In the genomic region with DNA sequence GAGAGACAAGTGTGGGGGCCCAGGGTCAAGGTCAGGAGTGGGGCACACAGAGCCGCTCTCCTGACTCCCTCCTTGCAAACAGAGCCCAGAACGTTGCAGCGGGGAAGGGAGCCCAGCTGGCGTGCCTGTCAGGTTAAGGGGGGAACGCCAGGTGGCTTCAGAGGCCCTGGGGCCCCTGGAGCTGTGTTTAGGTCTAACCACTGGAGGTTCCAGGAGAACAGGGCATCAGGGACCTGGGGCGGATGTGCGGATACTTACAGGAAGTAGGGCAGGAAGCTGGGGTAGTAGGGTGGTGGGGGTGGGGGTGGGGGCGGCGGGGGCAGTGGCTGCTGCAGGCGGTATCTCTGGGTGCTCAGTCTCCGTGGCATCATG, we compare ENCODE assay signal across 13 cellular contexts. TPM values are rescaled to one million over a fixed set of nuclear protein-coding genes. Genes with fewer than 3 reads are reported as not detected.
DNase-seq lines count a peak whose midpoint lies in the region; ATAC-seq and TF ChIP-seq lines count a peak whose summit lies in the region.
"Had no signal": no experiment of that assay in that cellular context is flagged by ENCODE, and none has a peak within 500 bp of the region (broad histone marks: within the 10 kb centered on the region; RNA-seq: fewer than 3 reads in every experiment).

No MANE protein-coding gene starts in this region.

- no peak for TF ChIP-seq POLR2A in body of pancreas (IDR thresholded peaks at IDR 0.05)

- ATAC-seq in naive B cell (ENCODE audit: low read depth in 2 of 2) (peak; percentile 41 to 46), HG03378 (IDR thresholded peaks at IDR 0.05; ENCODE audit: unreplicated experiment) (no peak), body of pancreas (no peak)

- peak overlapping the region; percentile 87 for H3K27ac Mint-ChIP-seq in activated T-cell treated with anti-CD3 and anti-CD28 coated beads, Interleukin-2, amount 50 U/mL, for 24 hours
- peak overlapping the region; percentile 65 to 98 (median 90) for H3K27ac Mint-ChIP-seq in naive B cell
- H3K27ac Mint-ChIP-seq: nephron had no signal

- H3K27me3 ChIP-seq in DOHH2 (ENCODE audit: control insufficient read depth, low read length) = no peaks in the 10 kb centered on the region
- no peaks in the 10 kb centered on the region for H3K27me3 ChIP-seq in body of pancreas

- H3K36me3 Mint-ChIP-seq in activated T-cell treated with anti-CD3 and anti-CD28 coated beads, Interleukin-2, amount 50 U/mL, for 24 hours (ENCODE audit: low read depth) = peaks cover 62% of the 10 kb centered on the region
- H3K36me3 Mint-ChIP-seq in naive B cell = peaks cover 0 to 8% of the 10 kb centered on the region in 2 donors

- H3K36me3 ChIP-seq in DOHH2 (ENCODE audit: control insufficient read depth, low read length) = peaks cover 78% of the 10 kb centered on the region
- H3K36me3 ChIP-seq in body of pancreas (replicated peaks in 1 of 2; ENCODE audit: insufficient read depth in 1 of 2, low read depth in 2 of 2) = peaks cover 12 to 33% of the 10 kb centered on the region in 2 donors

- peaks cover 76% of the 10 kb centered on the region for H3K4me1 ChIP-seq in DOHH2 (ENCODE audit: control insufficient read depth, low read length)
- peaks cover 34% of the 10 kb centered on the region for H3K4me1 ChIP-seq in body of pancreas

- H3K4me3 ChIP-seq in DOHH2 (ENCODE audit: low read length) = peak overlapping the region; percentile 70
- H3K4me3 ChIP-seq in Jurkat, Clone E6-1 (ENCODE audit: low read length) = peak overlapping the region; percentile 15
- H3K4me3 ChIP-seq in body of pancreas = no peak overlapping the region

- H3K79me2 ChIP-seq in DOHH2 (ENCODE audit: control insufficient read depth, low read length) = peaks cover 39% of the 10 kb centered on the region

- H3K27ac ChIP-seq in DOHH2 (ENCODE audit: low read depth, low read length) = peak overlapping the region; percentile 96
- H3K27ac ChIP-seq in body of pancreas = no peak overlapping the region

- DNase-seq in Jurkat, Clone E6-1 (ENCODE audit: low read depth, low spot score) = peak; percentile 97
- peak; percentile 59 for DNase-seq in activated T-cell treated with anti-CD3 and anti-CD28 coated beads, Interleukin-2, amount 50 U/mL, for 24 hours
- DNase-seq in naive B cell = peak; percentile 36
- DNase-seq in NCI-H1048 (lab: John Stamatoyannopoulos, UW) = no peak
- no peak for DNase-seq in NCI-H1105 (lab: John Stamatoyannopoulos, UW)
- DNase-seq in body of pancreas = no peak
- DNase-seq: cerebellar nuclear complex, Karpas-422, NCI-H2227 treated with DMSO at 0.1 percent for 48 hours had no signal

- intact Hi-C loops in body of pancreas (cut with DNase I) = no loop called here

- 71% methylated on average over 11 of the region's 11 CpGs; no CpG with 5 or more reads in 1 of the 2 donors for WGBS in body of pancreas, 2 donors

- no peaks in the 10 kb centered on the region for H3K9me3 Mint-ChIP-seq in activated T-cell treated with anti-CD3 and anti-CD28 coated beads, Interleukin-2, amount 50 U/mL, for 24 hours
- no peaks in the 10 kb centered on the region for H3K9me3 Mint-ChIP-seq in naive B cell
- H3K9me3 Mint-ChIP-seq: nephron had no signal

- H3K27me3 Mint-ChIP-seq in activated T-cell treated with anti-CD3 and anti-CD28 coated beads, Interleukin-2, amount 50 U/mL, for 24 hours = no peaks in the 10 kb centered on the region
- H3K27me3 Mint-ChIP-seq in naive B cell = no peaks in the 10 kb centered on the region

- no peaks in the 10 kb centered on the region for H3K9me2 ChIP-seq in DOHH2 (replicated peaks; ENCODE audit: control insufficient read depth, low read length)

- H3K4me2 ChIP-seq in DOHH2 (ENCODE audit: low read length) = peak overlapping the region; percentile 90

- TF ChIP-seq CTCF in DOHH2 (IDR thresholded peaks at IDR 0.05; ENCODE audit: low read depth, low read length, poor library complexity, severe bottlenecking) (no peak), body of pancreas (IDR thresholded peaks at IDR 0.05) (no peak)

- H3F3A ChIP-seq in DOHH2 (ENCODE audit: control insufficient read depth, insufficient read depth) = peaks cover 23% of the 10 kb centered on the region

- H3K4me1 Mint-ChIP-seq in activated T-cell treated with anti-CD3 and anti-CD28 coated beads, Interleukin-2, amount 50 U/mL, for 24 hours (ENCODE audit: low read depth) = peaks cover 55% of the 10 kb centered on the region
- H3K4me1 Mint-ChIP-seq in naive B cell = peaks cover 36 to 42% (median 39%) of the 10 kb centered on the region in 3 donors

- H4K20me1 ChIP-seq in DOHH2 (ENCODE audit: control insufficient read depth, insufficient read depth, low read depth, low read length) = peaks cover 14% of the 10 kb centered on the region

- H3K9me3 ChIP-seq in DOHH2 (ENCODE audit: control insufficient read depth, insufficient read depth, low read length) = no peaks in the 10 kb centered on the region
- no peaks in the 10 kb centered on the region for H3K9me3 ChIP-seq in body of pancreas

- H3K4me3 Mint-ChIP-seq in activated T-cell treated with anti-CD3 and anti-CD28 coated beads, Interleukin-2, amount 50 U/mL, for 24 hours = peak overlapping the region; percentile 62
- peak overlapping the region; percentile 40 to 86 (median 80) for H3K4me3 Mint-ChIP-seq in naive B cell
- H3K4me3 Mint-ChIP-seq: nephron had no signal

RNA-seq across cellular contexts. Expression of a gene that starts 7.4 kb away (rescaled TPM):
- polyA plus RNA-seq in Jurkat, Clone E6-1 (2012; ENCODE audit: insufficient read depth, insufficient read length) = 92.7 TPM
- polyA plus RNA-seq in naive B cell (ENCODE audit: low read depth in 6 of 6) = 1 to 10 TPM in 5 of 6 donors, under 1 TPM in 1; 0.38 to 6.1 (median 2.9) TPM
- 10 to 100 TPM; 10.9 to 38.6 TPM for total RNA-seq in body of pancreas

RNA-seq across cellular contexts. Expression of a gene that starts 19.3 kb away (rescaled TPM):
- 0.20 TPM for polyA plus RNA-seq in Jurkat, Clone E6-1 (2012; ENCODE audit: insufficient read depth, insufficient read length)
- polyA plus RNA-seq in naive B cell (ENCODE audit: low read depth in 6 of 6) = not detected
- 1 to 10 TPM in 1 of 2 donors, not detected in 1; 1.3 TPM for total RNA-seq in body of pancreas
- polyA plus RNA-seq: keratinocyte had no signal

Comparison
In these comparisons a context has a peak if more than half of its experiments do, and no peak if none do; other contexts are left out.
1. H3K4me3 ChIP-seq: peak in DOHH2 (single experiment) and Jurkat, Clone E6-1 (single experiment); none in body of pancreas (0 of 2).
2. DNase-seq: peak in Jurkat, Clone E6-1 (single experiment), activated T-cell treated with anti-CD3 and anti-CD28 coated beads, Interleukin-2, amount 50 U/mL, for 24 hours (single experiment) and naive B cell (single experiment); none in NCI-H1048 (single experiment), NCI-H1105 (single experiment) and body of pancreas (0 of 4).
3. ATAC-seq: peak in naive B cell (2 of 2); none in HG03378 (single experiment) and body of pancreas (single experiment).